In the genomic region with DNA sequence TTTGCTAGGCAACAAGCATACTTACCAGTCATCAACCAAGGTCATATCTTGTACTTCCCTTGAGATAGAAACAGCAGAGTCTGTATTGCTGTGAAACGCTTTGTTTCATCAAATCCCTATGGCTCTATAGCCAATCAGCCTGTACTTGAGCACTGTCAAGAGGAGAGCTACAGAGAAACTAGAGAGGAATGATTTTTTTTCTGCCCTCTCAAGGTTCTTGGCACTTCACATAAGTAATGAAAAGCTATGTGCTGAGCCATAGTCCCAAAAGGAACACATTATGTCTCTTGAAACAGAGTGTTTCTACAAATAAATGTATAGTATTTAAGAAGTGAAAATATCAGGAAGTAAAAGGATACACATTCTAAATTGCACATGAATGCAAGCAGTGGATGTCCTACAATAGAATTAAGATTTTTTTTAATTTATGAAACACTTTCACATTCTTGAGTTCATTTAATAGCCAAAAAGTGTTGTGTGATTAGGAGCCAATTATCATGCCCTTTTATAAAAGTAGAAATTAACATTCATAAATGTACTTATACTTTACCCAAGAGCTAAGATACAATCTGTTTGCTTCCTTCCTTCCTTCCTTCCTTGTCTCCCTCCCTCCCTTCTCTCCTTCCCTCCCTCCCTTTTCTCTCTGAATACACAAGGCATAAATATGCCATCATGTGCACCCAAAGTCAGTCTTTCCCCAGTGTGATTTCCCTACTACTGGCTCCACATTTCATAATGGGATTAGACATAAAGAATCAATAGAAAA, we compare ENCODE assay signal across 18 cellular contexts.
DNase-seq lines count a peak whose midpoint lies in the region; ATAC-seq and TF ChIP-seq lines count a peak whose summit lies in the region.
"Had no signal": no experiment of that assay in that cellular context is flagged by ENCODE, and none has a peak within 500 bp of the region (broad histone marks: within the 10 kb centered on the region; RNA-seq: fewer than 3 reads in every experiment).

No MANE protein-coding gene starts in this region.

- peaks cover 0 to 9% (median 0%) of the 10 kb centered on the region in 3 donors for H3K36me3 ChIP-seq in esophagus squamous epithelium
- H3K36me3 ChIP-seq: SJSA1 had no signal

- no peak for TF ChIP-seq POLR2A in esophagus squamous epithelium (IDR thresholded peaks at IDR 0.05)

- DNase-seq in NCI-H187 (lab: John Stamatoyannopoulos, UW) (peak; percentile 42 to 50), esophagus squamous epithelium (lab: John Stamatoyannopoulos, UW) (no peak), activated T-cell treated with anti-CD3 and anti-CD28 coated beads for 4 hours (no peak), HFFc6 (no peak), RKO (ENCODE audit: low spot score) (no peak)
- DNase-seq: AML-193, DMS 273 treated with DMSO at 0.1 percent for 48 hours, GF-D8, H9, NCI-H1930, NCI-H446 treated with DMSO at 0.1 percent for 48 hours, NCI-H69 had no signal

- intact Hi-C loops in esophagus squamous epithelium (cut with DNase I): no loop called here

- no peak overlapping the region for H3K4me3 ChIP-seq in esophagus squamous epithelium
- H3K4me3 ChIP-seq: K562, SJSA1 had no signal

- peak overlapping the region in 3 of 4 donors; percentile 3 to 63 (median 14) for H3K27ac ChIP-seq in esophagus squamous epithelium
- H3K27ac ChIP-seq: SJSA1 had no signal

- H3K4me3 Mint-ChIP-seq in nephron: no peak overlapping the region
- H3K4me3 Mint-ChIP-seq in HFFc6: no peak overlapping the region
- H3K4me3 Mint-ChIP-seq: CD14-positive monocyte, H9 had no signal

- H3K4me1 Mint-ChIP-seq in nephron (peaks cover 7% of the 10 kb centered on the region), HFFc6 (ENCODE audit: low read depth) (no peaks in the 10 kb centered on the region)
- H3K4me1 Mint-ChIP-seq: CD14-positive monocyte, H9 had no signal

- no peaks in the 10 kb centered on the region for H3K9me3 ChIP-seq in esophagus squamous epithelium
- H3K9me3 ChIP-seq: SJSA1 had no signal

- 69 to 73% methylated on average over 1 of the region's 1 CpG for WGBS in esophagus squamous epithelium, 2 donors

- no peaks in the 10 kb centered on the region for H3K9me3 Mint-ChIP-seq in nephron
- peaks cover 19% of the 10 kb centered on the region; the same call in 1 of the 2 replicates for H3K9me3 Mint-ChIP-seq in HFFc6
- H3K9me3 Mint-ChIP-seq: H9 had no signal

- H3K36me3 Mint-ChIP-seq in nephron (ENCODE audit: low read depth): peaks cover 74% of the 10 kb centered on the region
- no peaks in the 10 kb centered on the region for H3K36me3 Mint-ChIP-seq in HFFc6 (ENCODE audit: low read depth)
- H3K36me3 Mint-ChIP-seq: CD14-positive monocyte had no signal

- H3K4me1 ChIP-seq in esophagus squamous epithelium: peaks cover 0 to 21% (median 2%) of the 10 kb centered on the region in 3 donors
- H3K4me1 ChIP-seq: SJSA1 had no signal

- H3K27me3 ChIP-seq in esophagus squamous epithelium: no peaks in the 10 kb centered on the region
- H3K27me3 ChIP-seq: SJSA1 had no signal

- TF ChIP-seq CTCF in esophagus squamous epithelium (IDR thresholded peaks at IDR 0.05): no peak
- no peak for TF ChIP-seq CTCF in nephron (IDR thresholded peaks at IDR 0.05; ENCODE audit: unreplicated experiment in 3 of 3)
- TF ChIP-seq CTCF in HFFc6 (IDR thresholded peaks at IDR 0.05): no peak

- H3K27ac Mint-ChIP-seq in nephron: peak overlapping the region in 2 of 3 experiments; percentile 32 to 69
- H3K27ac Mint-ChIP-seq in HFFc6: no peak overlapping the region
- H3K27ac Mint-ChIP-seq: CD14-positive monocyte, H9 had no signal

- no peak for ATAC-seq in GM18907 (IDR thresholded peaks at IDR 0.05; ENCODE audit: unreplicated experiment)
- ATAC-seq: K562, Panc1 had no signal

- no peaks in the 10 kb centered on the region for H3K27me3 Mint-ChIP-seq in nephron (ENCODE audit: low read depth)
- H3K27me3 Mint-ChIP-seq in HFFc6 (ENCODE audit: insufficient read depth): no peaks in the 10 kb centered on the region

Comparison
In these comparisons a context has a peak if more than half of its experiments do, and no peak if none do; other contexts are left out.
1. DNase-seq: peak in NCI-H187 (2 of 2); none in esophagus squamous epithelium (single experiment), activated T-cell treated with anti-CD3 and anti-CD28 coated beads for 4 hours (single experiment), HFFc6 (single experiment) and RKO (single experiment).